Comparison of ENCODE assay signal across 25 cellular contexts in the genomic region with DNA sequence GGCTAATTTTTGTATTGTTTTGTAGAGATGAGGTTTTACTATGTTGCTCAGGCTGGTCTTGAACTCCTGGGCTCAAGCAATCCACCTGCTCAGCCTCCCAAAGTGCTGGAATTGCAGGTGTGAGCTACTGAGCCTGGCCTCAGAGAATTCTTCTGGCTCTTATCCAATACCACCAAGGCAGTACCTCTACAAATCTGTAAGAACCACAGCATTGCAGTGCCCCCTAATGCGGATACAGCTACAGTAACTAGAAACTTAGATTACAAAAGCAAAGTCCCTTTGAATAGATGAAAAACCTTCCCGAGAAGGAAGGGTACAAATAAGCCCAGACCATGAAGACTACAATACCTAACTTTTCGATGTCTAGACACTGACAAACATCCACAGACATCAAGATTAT.
"Had no signal": no experiment of that assay in that cellular context is flagged by ENCODE, and none has a peak within 500 bp of the region (broad histone marks: within the 10 kb centered on the region; RNA-seq: fewer than 3 reads in every experiment).

No MANE protein-coding gene starts in this region.

- H3K4me3 ChIP-seq: MG63, SJSA1, SK-N-MC had no signal

- H3K36me3 ChIP-seq: MG63, SJSA1 had no signal

- ATAC-seq: Panc1, PC-3, Right ventricle myocardium inferior, T-cell had no signal

- DNase-seq: KBM-7, MG63, NCI-H1092, NCI-H1105 treated with DMSO at 0.1 percent for 48 hours, NCI-H1417 treated with DMSO at 0.1 percent for 48 hours, NCI-H146, NCI-H1694 treated with DMSO at 0.1 percent for 48 hours, NCI-H1930, NCI-H2081, NCI-H2107, NCI-H2171, NCI-H226, NCI-H446, NCI-H510A, NCI-H524 treated with DMSO at 0.1 percent for 48 hours, NCI-H69, NCI-H774, PC-3, SIG-M5, SW 1271, T-cell had no signal

- H3K27ac ChIP-seq: SJSA1, SK-N-MC had no signal

- H3K4me1 ChIP-seq: SJSA1 had no signal

- H3K27me3 ChIP-seq: MG63, SJSA1 had no signal

- H3K9me3 ChIP-seq: SJSA1 had no signal
